19 cellular contexts compared by ENCODE assay signal in genomic region chr1:64894438-64895196, GRCh38.
DNase-seq lines count a peak whose midpoint lies in the region; ATAC-seq, FAIRE-seq and TF ChIP-seq lines count a peak whose summit lies in the region.
"Had no signal": no experiment of that assay in that cellular context is flagged by ENCODE, and none has a peak within 500 bp of the region (broad histone marks: within the 10 kb centered on the region; RNA-seq: fewer than 3 reads in every experiment).

No MANE protein-coding gene starts in this region.

- 88% methylated on average over 16 of the region's 16 CpGs for WGBS in GM12878 (ENCODE audit: insufficient coverage, insufficient replicate concordance, low lambda C conversion rate, missing lambda C conversion rate)

- peak overlapping the region in 3 of 4 donors; percentile 27 to 62 (median 36) for H3K4me3 Mint-ChIP-seq in CD4-positive, CD25-positive, alpha-beta regulatory T cell
- H3K4me3 Mint-ChIP-seq in natural killer cell treated with Interleukin-12 subunit alpha and Interleukin-12 subunit beta and Interleukin-15 and Interleukin-18, amount 100 ng/mL, for 72 hours: peak overlapping the region; percentile 57
- H3K4me3 Mint-ChIP-seq: activated naive CD4-positive, alpha-beta T cell treated with anti-CD3 and anti-CD28 coated beads, Interleukin-2, amount 10 ng/mL, durations not matched to agents 7 days and 5 days had no signal

- no peak for TF ChIP-seq RAD21 in GM12878 (IDR thresholded peaks at IDR 0.05; ENCODE audit: insufficient read depth, low read depth, low read length)

- no peaks in the 10 kb centered on the region for H4K20me1 ChIP-seq in GM12878 (ENCODE audit: control insufficient read depth, insufficient read depth)

- intact Hi-C loops in GM12878 (cut with micrococcal nuclease; ENCODE audit: unreplicated experiment): loop anchor here (1.0 to 2.0 kb wide), 2 partner anchors 11 to 66 kb away; no protein-coding TSS in a partner anchor

- in situ Hi-C loops in GM12878 (cut with MboI): loop anchor here (5.0 kb wide), 1 partner anchor 68 kb away; no protein-coding TSS in a partner anchor

- RAD21 ChIA-PET in GM12878 (lab: Charles Lee; ENCODE audit: unreplicated experiment): interaction anchor here (0.7 to 1.2 kb wide), 2 partner anchors 12 to 66 kb away, joined by 3 to 4 read pairs; no protein-coding TSS in a partner anchor

- H3K79me2 ChIP-seq in GM12878 (ENCODE audit: control insufficient read depth, insufficient read depth, low read length): peaks cover 33% of the 10 kb centered on the region

- H3K4me1 ChIP-seq in CD4-positive, CD25-positive, alpha-beta regulatory T cell (ENCODE audit: control insufficient read depth, insufficient read depth, low read length, poor library complexity, severe bottlenecking): peaks cover 91% of the 10 kb centered on the region
- peaks cover 60% of the 10 kb centered on the region for H3K4me1 ChIP-seq in GM12878 (ENCODE audit: control insufficient read depth, insufficient read depth, low read length)

- no peaks in the 10 kb centered on the region for H3K9me3 Mint-ChIP-seq in CD4-positive, CD25-positive, alpha-beta regulatory T cell
- peaks cover 3% of the 10 kb centered on the region for H3K9me3 Mint-ChIP-seq in natural killer cell treated with Interleukin-12 subunit alpha and Interleukin-12 subunit beta and Interleukin-15 and Interleukin-18, amount 100 ng/mL, for 72 hours
- H3K9me3 Mint-ChIP-seq: activated naive CD4-positive, alpha-beta T cell treated with anti-CD3 and anti-CD28 coated beads, Interleukin-2, amount 10 ng/mL, durations not matched to agents 7 days and 5 days had no signal

- no peak for TF ChIP-seq EP300 in GM12878 (IDR thresholded peaks at IDR 0.05; ENCODE audit: borderline replicate concordance in 1 of 2, control insufficient read depth in 1 of 2, low read depth in 2 of 2, low read length in 2 of 2)

- H3K36me3 ChIP-seq in CD4-positive, CD25-positive, alpha-beta regulatory T cell (ENCODE audit: control insufficient read depth, insufficient read depth, low read length): no peaks in the 10 kb centered on the region
- no peaks in the 10 kb centered on the region for H3K36me3 ChIP-seq in GM12878 (ENCODE audit: control insufficient read depth in 2 of 2, insufficient read depth in 2 of 2, low read length in 1 of 2)
- H3K36me3 ChIP-seq: brain microvascular endothelial cell had no signal

- no peaks in the 10 kb centered on the region for H3K27me3 Mint-ChIP-seq in CD4-positive, CD25-positive, alpha-beta regulatory T cell
- H3K27me3 Mint-ChIP-seq in natural killer cell treated with Interleukin-12 subunit alpha and Interleukin-12 subunit beta and Interleukin-15 and Interleukin-18, amount 100 ng/mL, for 72 hours: no peaks in the 10 kb centered on the region
- H3K27me3 Mint-ChIP-seq: activated naive CD4-positive, alpha-beta T cell treated with anti-CD3 and anti-CD28 coated beads, Interleukin-2, amount 10 ng/mL, durations not matched to agents 7 days and 5 days had no signal

- SMC1A ChIA-PET in GM12878 (lab: Charles Lee; ENCODE audit: uncharacterized antibody, unreplicated experiment): interaction anchor here (0.8 to 4.6 kb wide), 4 partner anchors 13 to 67 kb away, joined by 3 to 24 read pairs (median 10); no protein-coding TSS in a partner anchor

- no peak for TF ChIP-seq POLR2A in GM12878 (IDR thresholded peaks at IDR 0.05; ENCODE audit: low read depth, low read length)

- no peak overlapping the region for H2AFZ ChIP-seq in GM12878 (ENCODE audit: control insufficient read depth, low read depth, low read length)
- H2AFZ ChIP-seq: parathyroid adenoma had no signal

- no peak for DNase-seq in CD4-positive, CD25-positive, alpha-beta regulatory T cell
- DNase-seq in MV-4-11 (lab: John Stamatoyannopoulos, UW) (peak; percentile 32), GM12878 (ENCODE audit: low read depth, low spot score) (no peak), NCI-H226 (no peak)
- DNase-seq in natural killer cell treated with Interleukin-12 subunit alpha and Interleukin-12 subunit beta and Interleukin-15 and Interleukin-18, amount 100 ng/mL, for 72 hours (ENCODE audit: low spot score): no peak
- no peak for DNase-seq in activated CD4-positive, CD25-positive, alpha-beta regulatory T cell treated with anti-CD3 and anti-CD28 coated beads, Interleukin-2, amount 50 U/mL, for 72 hours
- DNase-seq: activated naive CD4-positive, alpha-beta T cell treated with anti-CD3 and anti-CD28 coated beads, Interleukin-2, amount 10 ng/mL, durations not matched to agents 7 days and 5 days; brain microvascular endothelial cell; DMS153; hippocampal formation; NCI-H2107; RPMI8226; stimulated activated naive CD4-positive, alpha-beta T cell; T-helper 1 cell had no signal

- no peak overlapping the region for H3K27ac ChIP-seq in CD4-positive, CD25-positive, alpha-beta regulatory T cell (ENCODE audit: insufficient read depth, low read length, poor library complexity, severe bottlenecking)
- peak overlapping the region; percentile 38 for H3K27ac ChIP-seq in GM12878 (ENCODE audit: control insufficient read depth, insufficient read depth)
- H3K27ac ChIP-seq: brain microvascular endothelial cell, parathyroid adenoma had no signal

- no TSS peak for BruUV-seq in GM12878 (replicated peaks; lab: Mats Ljungman, UMichigan)

- no peak for FAIRE-seq in GM12878 (lab: Jason Lieb, UNC)
- FAIRE-seq: urothelium cell line had no signal

- no peaks in the 10 kb centered on the region for H3K27me3 ChIP-seq in CD4-positive, CD25-positive, alpha-beta regulatory T cell (ENCODE audit: control insufficient read depth, insufficient read depth, low read length)
- H3K27me3 ChIP-seq in GM12878 (replicated peaks in 1 of 2; ENCODE audit: control insufficient read depth in 2 of 2, insufficient read depth in 2 of 2, low read length in 1 of 2): no peaks in the 10 kb centered on the region
- H3K27me3 ChIP-seq: brain microvascular endothelial cell had no signal

- peaks cover 57 to 97% (median 84%) of the 10 kb centered on the region in 4 donors for H3K4me1 Mint-ChIP-seq in CD4-positive, CD25-positive, alpha-beta regulatory T cell
- peaks cover 76 to 96% of the 10 kb centered on the region in 2 donors for H3K4me1 Mint-ChIP-seq in natural killer cell treated with Interleukin-12 subunit alpha and Interleukin-12 subunit beta and Interleukin-15 and Interleukin-18, amount 100 ng/mL, for 72 hours (ENCODE audit: low read depth in 2 of 2)

- peak overlapping the region; percentile 57 to 71 (median 59) for H3K27ac Mint-ChIP-seq in CD4-positive, CD25-positive, alpha-beta regulatory T cell
- peak overlapping the region; percentile 45 to 52 for H3K27ac Mint-ChIP-seq in natural killer cell treated with Interleukin-12 subunit alpha and Interleukin-12 subunit beta and Interleukin-15 and Interleukin-18, amount 100 ng/mL, for 72 hours
- H3K27ac Mint-ChIP-seq: activated naive CD4-positive, alpha-beta T cell treated with anti-CD3 and anti-CD28 coated beads, Interleukin-2, amount 10 ng/mL, durations not matched to agents 7 days and 5 days had no signal

- H3K4me3 ChIP-seq in CD4-positive, CD25-positive, alpha-beta regulatory T cell (ENCODE audit: low read depth, low read length): peak overlapping the region; percentile 27
- H3K4me3 ChIP-seq in GM12878: no peak overlapping the region
- H3K4me3 ChIP-seq: skin epidermis had no signal

- H3K36me3 Mint-ChIP-seq in CD4-positive, CD25-positive, alpha-beta regulatory T cell: peaks cover 7% of the 10 kb centered on the region
- no peaks in the 10 kb centered on the region for H3K36me3 Mint-ChIP-seq in natural killer cell treated with Interleukin-12 subunit alpha and Interleukin-12 subunit beta and Interleukin-15 and Interleukin-18, amount 100 ng/mL, for 72 hours

- no peak for TF ChIP-seq CTCF in GM12878 (IDR thresholded peaks at IDR 0.05 in 2 of 3, conservative IDR thresholded peaks at IDR 0.05 in 1 of 3; ENCODE audit: control insufficient read depth in 2 of 3, extremely low read depth in 1 of 3, insufficient read depth in 1 of 3, low read depth in 3 of 3, low read length in 3 of 3)

- H3K4me2 ChIP-seq in GM12878 (ENCODE audit: control insufficient read depth, insufficient read depth): peak overlapping the region; percentile 64

- H3K9ac ChIP-seq in GM12878 (ENCODE audit: control insufficient read depth, insufficient read depth, low read length): no peak overlapping the region
- H3K9ac ChIP-seq: parathyroid adenoma had no signal

- ATAC-seq in CD4-positive, CD25-positive, alpha-beta regulatory T cell (ENCODE audit: low read depth in 2 of 2): no peak
- no peak for ATAC-seq in GM12878
- no peak for ATAC-seq in natural killer cell treated with Interleukin-12 subunit alpha and Interleukin-12 subunit beta and Interleukin-15 and Interleukin-18, amount 100 ng/mL, for 72 hours
- ATAC-seq in HG03571 (IDR thresholded peaks at IDR 0.05; ENCODE audit: unreplicated experiment): no peak
- ATAC-seq in HG02885 (IDR thresholded peaks at IDR 0.05; ENCODE audit: poor library complexity, unreplicated experiment): no peak

- CTCF ChIA-PET in GM12878 (lab: Yijun Ruan, JAX): interaction anchor here (0.6 to 1.4 kb wide), 4 partner anchors 8 to 22 kb away, joined by 3 to 5 read pairs (median 3); no protein-coding TSS in a partner anchor

- POLR2A ChIA-PET in GM12878 (lab: Charles Lee): no interaction called here

- H3K9me3 ChIP-seq in CD4-positive, CD25-positive, alpha-beta regulatory T cell (ENCODE audit: control insufficient read depth in 2 of 2, low read length in 2 of 2): no peaks in the 10 kb centered on the region
- no peaks in the 10 kb centered on the region for H3K9me3 ChIP-seq in GM12878 (replicated peaks; ENCODE audit: control insufficient read depth, insufficient read depth, low read length)

TF ChIP-seq in GM12878, 131 proteins besides CTCF, POLR2A, EP300 and RAD21 (continues in another document):
- TF ChIP-seq SRF (IDR thresholded peaks at IDR 0.05; ENCODE audit: low read depth in 2 of 2, low read length in 2 of 2) (no peak), ZNF622 (IDR thresholded peaks at IDR 0.05) (no peak), CREM (IDR thresholded peaks at IDR 0.05; ENCODE audit: low read depth) (no peak), HDGF (IDR thresholded peaks at IDR 0.05) (no peak)
- TF ChIP-seq, protein P1, sequence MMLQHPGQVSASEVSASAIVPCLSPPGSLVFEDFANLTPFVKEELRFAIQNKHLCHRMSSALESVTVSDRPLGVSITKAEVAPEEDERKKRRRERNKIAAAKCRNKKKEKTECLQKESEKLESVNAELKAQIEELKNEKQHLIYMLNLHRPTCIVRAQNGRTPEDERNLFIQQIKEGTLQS (IDR thresholded peaks at IDR 0.05; ENCODE audit: borderline replicate concordance, extremely low read depth, low read depth, low read length): no peak
